ENCODE assay signal across 10 cellular contexts in genomic region chr2:12293868-12294267, GRCh38.
DNase-seq lines count a peak whose midpoint lies in the region; ATAC-seq and TF ChIP-seq lines count a peak whose summit lies in the region.
"Had no signal": no experiment of that assay in that cellular context is flagged by ENCODE, and none has a peak within 500 bp of the region (broad histone marks: within the 10 kb centered on the region; RNA-seq: fewer than 3 reads in every experiment).

No MANE protein-coding gene starts in this region.

- TF ChIP-seq CTCF in GM12865 (IDR thresholded peaks at IDR 0.05; ENCODE audit: insufficient read depth, low read depth, low read length, missing control alignments) = no peak

- intact Hi-C loops in posterior vena cava (cut with DNase I) = no loop called here

- peak; percentile 88 for DNase-seq in GM12865 (ENCODE audit: low read depth)
- peak; percentile 15 for DNase-seq in OCI-M1 (lab: John Stamatoyannopoulos, UW)
- no peak for DNase-seq in posterior vena cava (ENCODE audit: low spot score)
- DNase-seq in mesenteric fat pad (ENCODE audit: low spot score) = no peak
- DNase-seq in pons (ENCODE audit: low spot score) = no peak
- no peak for DNase-seq in NK-92 (lab: John Stamatoyannopoulos, UW; ENCODE audit: unreplicated experiment)
- DNase-seq: HFFc6, occipital lobe had no signal

- peak; percentile 66 for ATAC-seq in GM19324 (IDR thresholded peaks at IDR 0.05; ENCODE audit: low FRiP score, unreplicated experiment)
- peak; percentile 99 for ATAC-seq in HG02885 (IDR thresholded peaks at IDR 0.05; ENCODE audit: poor library complexity, unreplicated experiment)

- H3K4me3 ChIP-seq in GM12865 (ENCODE audit: low read depth, low read length) = no peak overlapping the region

Comparison
In these comparisons a context has a peak if more than half of its experiments do, and no peak if none do; other contexts are left out.
1. DNase-seq: peak in GM12865 (single experiment) and OCI-M1 (single experiment); none in posterior vena cava (single experiment), mesenteric fat pad (single experiment), pons (single experiment) and NK-92 (single experiment).